1 cellular context compared by ENCODE assay signal in the genomic region with DNA sequence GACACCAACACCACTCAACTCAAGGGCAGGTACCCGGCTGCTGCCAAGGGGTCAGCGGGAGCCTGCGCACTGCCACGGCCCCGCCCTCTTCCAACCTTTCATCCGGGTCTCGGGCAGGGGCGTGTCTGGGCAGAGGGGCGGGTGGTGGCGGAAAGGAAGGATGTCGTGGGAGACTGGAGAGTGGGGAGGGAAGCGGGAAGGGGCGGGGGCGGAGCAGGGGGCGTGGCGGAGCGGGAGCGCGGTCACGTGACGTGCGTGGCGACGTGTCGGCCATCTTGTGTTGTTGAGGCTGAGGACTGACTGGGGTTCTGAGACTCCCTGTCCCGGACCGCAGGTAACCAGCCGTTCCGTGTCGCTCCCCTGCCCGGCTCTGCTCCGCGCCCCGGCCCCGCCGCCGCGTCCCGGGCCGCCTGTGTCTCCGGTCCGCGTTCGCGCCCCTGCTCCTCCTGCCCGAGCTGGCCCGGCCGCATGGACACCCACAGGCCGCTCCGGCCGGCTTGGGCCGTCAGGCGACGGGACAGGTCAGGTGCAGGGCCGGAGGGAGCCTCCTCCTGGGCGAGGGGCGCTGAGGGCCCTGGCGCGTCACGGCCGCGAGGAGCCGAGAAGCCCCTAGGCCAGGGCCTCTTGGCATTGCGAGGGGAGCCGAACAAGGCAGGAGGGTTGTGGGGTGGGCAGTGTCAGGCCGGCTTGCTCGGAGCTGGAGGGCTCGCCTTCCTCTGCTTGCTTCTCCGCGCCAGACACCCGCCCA.
TF ChIP-seq lines count a peak whose summit lies in the region.

A gene with protein sequence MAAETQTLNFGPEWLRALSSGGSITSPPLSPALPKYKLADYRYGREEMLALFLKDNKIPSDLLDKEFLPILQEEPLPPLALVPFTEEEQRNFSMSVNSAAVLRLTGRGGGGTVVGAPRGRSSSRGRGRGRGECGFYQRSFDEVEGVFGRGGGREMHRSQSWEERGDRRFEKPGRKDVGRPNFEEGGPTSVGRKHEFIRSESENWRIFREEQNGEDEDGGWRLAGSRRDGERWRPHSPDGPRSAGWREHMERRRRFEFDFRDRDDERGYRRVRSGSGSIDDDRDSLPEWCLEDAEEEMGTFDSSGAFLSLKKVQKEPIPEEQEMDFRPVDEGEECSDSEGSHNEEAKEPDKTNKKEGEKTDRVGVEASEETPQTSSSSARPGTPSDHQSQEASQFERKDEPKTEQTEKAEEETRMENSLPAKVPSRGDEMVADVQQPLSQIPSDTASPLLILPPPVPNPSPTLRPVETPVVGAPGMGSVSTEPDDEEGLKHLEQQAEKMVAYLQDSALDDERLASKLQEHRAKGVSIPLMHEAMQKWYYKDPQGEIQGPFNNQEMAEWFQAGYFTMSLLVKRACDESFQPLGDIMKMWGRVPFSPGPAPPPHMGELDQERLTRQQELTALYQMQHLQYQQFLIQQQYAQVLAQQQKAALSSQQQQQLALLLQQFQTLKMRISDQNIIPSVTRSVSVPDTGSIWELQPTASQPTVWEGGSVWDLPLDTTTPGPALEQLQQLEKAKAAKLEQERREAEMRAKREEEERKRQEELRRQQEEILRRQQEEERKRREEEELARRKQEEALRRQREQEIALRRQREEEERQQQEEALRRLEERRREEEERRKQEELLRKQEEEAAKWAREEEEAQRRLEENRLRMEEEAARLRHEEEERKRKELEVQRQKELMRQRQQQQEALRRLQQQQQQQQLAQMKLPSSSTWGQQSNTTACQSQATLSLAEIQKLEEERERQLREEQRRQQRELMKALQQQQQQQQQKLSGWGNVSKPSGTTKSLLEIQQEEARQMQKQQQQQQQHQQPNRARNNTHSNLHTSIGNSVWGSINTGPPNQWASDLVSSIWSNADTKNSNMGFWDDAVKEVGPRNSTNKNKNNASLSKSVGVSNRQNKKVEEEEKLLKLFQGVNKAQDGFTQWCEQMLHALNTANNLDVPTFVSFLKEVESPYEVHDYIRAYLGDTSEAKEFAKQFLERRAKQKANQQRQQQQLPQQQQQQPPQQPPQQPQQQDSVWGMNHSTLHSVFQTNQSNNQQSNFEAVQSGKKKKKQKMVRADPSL (N-terminal part only) (plus strand): TSS at position 273 of the 748 bp plus-strand sequence. CDS start 37,867 bp downstream, outside the sequence.

TF ChIP-seq in HepG2, 621 proteins besides CTCF, POLR2A, EP300 and RAD21 (continues in another document):
- no peak for TF ChIP-seq ZNF296 (CRISPR knock-in tag; conservative IDR thresholded peaks at IDR 0.05)
- peak; percentile 50; the same call in 1 of the 2 replicates for TF ChIP-seq ZNF790 (CRISPR knock-in tag; IDR thresholded peaks at IDR 0.05; ENCODE audit: borderline replicate concordance)
- peak; percentile 96 for TF ChIP-seq PHF8 (CRISPR knock-in tag; IDR thresholded peaks at IDR 0.05)
- peak; percentile 48; the same call in 1 of the 2 replicates for TF ChIP-seq SALL2 (CRISPR knock-in tag; IDR thresholded peaks at IDR 0.05)
- TF ChIP-seq, protein P1, sequence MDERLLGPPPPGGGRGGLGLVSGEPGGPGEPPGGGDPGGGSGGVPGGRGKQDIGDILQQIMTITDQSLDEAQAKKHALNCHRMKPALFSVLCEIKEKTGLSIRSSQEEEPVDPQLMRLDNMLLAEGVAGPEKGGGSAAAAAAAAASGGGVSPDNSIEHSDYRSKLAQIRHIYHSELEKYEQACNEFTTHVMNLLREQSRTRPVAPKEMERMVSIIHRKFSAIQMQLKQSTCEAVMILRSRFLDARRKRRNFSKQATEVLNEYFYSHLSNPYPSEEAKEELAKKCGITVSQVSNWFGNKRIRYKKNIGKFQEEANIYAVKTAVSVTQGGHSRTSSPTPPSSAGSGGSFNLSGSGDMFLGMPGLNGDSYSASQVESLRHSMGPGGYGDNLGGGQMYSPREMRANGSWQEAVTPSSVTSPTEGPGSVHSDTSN (CRISPR knock-in tag; IDR thresholded peaks at IDR 0.05) = no peak
- no peak for TF ChIP-seq ZNF720 (CRISPR knock-in tag; IDR thresholded peaks at IDR 0.05)
- TF ChIP-seq, protein P2, sequence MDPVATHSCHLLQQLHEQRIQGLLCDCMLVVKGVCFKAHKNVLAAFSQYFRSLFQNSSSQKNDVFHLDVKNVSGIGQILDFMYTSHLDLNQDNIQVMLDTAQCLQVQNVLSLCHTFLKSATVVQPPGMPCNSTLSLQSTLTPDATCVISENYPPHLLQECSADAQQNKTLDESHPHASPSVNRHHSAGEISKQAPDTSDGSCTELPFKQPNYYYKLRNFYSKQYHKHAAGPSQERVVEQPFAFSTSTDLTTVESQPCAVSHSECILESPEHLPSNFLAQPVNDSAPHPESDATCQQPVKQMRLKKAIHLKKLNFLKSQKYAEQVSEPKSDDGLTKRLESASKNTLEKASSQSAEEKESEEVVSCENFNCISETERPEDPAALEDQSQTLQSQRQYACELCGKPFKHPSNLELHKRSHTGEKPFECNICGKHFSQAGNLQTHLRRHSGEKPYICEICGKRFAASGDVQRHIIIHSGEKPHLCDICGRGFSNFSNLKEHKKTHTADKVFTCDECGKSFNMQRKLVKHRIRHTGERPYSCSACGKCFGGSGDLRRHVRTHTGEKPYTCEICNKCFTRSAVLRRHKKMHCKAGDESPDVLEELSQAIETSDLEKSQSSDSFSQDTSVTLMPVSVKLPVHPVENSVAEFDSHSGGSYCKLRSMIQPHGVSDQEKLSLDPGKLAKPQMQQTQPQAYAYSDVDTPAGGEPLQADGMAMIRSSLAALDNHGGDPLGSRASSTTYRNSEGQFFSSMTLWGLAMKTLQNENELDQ (CRISPR knock-in tag; IDR thresholded peaks at IDR 0.05; ENCODE audit: borderline replicate concordance) = 0 out of 2 replicates have a peak, but pooled peaks have one; percentile 33
- peak; percentile 88; the same call in 1 of the 2 replicates for TF ChIP-seq YEATS2 (CRISPR knock-in tag; IDR thresholded peaks at IDR 0.05; ENCODE audit: borderline replicate concordance)
- TF ChIP-seq PITX1 (CRISPR knock-in tag; IDR thresholded peaks at IDR 0.05) = no peak; the same call in 1 of the 2 replicates
- peak; percentile 74 for TF ChIP-seq POGZ (CRISPR knock-in tag; IDR thresholded peaks at IDR 0.05)
- peak; percentile 55; the same call in 1 of the 2 replicates for TF ChIP-seq ZSCAN22 (CRISPR knock-in tag; IDR thresholded peaks at IDR 0.05)
- TF ChIP-seq, protein P3, sequence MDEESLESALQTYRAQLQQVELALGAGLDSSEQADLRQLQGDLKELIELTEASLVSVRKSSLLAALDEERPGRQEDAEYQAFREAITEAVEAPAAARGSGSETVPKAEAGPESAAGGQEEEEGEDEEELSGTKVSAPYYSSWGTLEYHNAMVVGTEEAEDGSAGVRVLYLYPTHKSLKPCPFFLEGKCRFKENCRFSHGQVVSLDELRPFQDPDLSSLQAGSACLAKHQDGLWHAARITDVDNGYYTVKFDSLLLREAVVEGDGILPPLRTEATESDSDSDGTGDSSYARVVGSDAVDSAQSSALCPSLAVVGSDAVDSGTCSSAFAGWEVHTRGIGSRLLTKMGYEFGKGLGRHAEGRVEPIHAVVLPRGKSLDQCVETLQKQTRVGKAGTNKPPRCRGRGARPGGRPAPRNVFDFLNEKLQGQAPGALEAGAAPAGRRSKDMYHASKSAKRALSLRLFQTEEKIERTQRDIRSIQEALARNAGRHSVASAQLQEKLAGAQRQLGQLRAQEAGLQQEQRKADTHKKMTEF (CRISPR knock-in tag; IDR thresholded peaks at IDR 0.05) = peak; percentile 55
- TF ChIP-seq YY1 (IDR thresholded peaks at IDR 0.05; ENCODE audit: insufficient read depth, insufficient replicate concordance, low read depth, low read length) = peak; percentile 96
- TF ChIP-seq ZNF382 (CRISPR knock-in tag; IDR thresholded peaks at IDR 0.05; ENCODE audit: borderline replicate concordance) = no peak
- peak; percentile 23; the same call in 1 of the 2 replicates for TF ChIP-seq ZNF660 (CRISPR knock-in tag; IDR thresholded peaks at IDR 0.05; ENCODE audit: borderline replicate concordance, low read depth)
- TF ChIP-seq STAT5B (CRISPR knock-in tag; IDR thresholded peaks at IDR 0.05) = 0 out of 2 replicates have a peak, but pooled peaks have one; percentile 37
- TF ChIP-seq, protein P4, sequence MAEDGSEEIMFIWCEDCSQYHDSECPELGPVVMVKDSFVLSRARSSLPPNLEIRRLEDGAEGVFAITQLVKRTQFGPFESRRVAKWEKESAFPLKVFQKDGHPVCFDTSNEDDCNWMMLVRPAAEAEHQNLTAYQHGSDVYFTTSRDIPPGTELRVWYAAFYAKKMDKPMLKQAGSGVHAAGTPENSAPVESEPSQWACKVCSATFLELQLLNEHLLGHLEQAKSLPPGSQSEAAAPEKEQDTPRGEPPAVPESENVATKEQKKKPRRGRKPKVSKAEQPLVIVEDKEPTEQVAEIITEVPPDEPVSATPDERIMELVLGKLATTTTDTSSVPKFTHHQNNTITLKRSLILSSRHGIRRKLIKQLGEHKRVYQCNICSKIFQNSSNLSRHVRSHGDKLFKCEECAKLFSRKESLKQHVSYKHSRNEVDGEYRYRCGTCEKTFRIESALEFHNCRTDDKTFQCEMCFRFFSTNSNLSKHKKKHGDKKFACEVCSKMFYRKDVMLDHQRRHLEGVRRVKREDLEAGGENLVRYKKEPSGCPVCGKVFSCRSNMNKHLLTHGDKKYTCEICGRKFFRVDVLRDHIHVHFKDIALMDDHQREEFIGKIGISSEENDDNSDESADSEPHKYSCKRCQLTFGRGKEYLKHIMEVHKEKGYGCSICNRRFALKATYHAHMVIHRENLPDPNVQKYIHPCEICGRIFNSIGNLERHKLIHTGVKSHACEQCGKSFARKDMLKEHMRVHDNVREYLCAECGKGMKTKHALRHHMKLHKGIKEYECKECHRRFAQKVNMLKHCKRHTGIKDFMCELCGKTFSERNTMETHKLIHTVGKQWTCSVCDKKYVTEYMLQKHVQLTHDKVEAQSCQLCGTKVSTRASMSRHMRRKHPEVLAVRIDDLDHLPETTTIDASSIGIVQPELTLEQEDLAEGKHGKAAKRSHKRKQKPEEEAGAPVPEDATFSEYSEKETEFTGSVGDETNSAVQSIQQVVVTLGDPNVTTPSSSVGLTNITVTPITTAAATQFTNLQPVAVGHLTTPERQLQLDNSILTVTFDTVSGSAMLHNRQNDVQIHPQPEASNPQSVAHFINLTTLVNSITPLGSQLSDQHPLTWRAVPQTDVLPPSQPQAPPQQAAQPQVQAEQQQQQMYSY (CRISPR knock-in tag; IDR thresholded peaks at IDR 0.05) = peak; percentile 27; the same call in 1 of the 2 replicates
- TF ChIP-seq CHCHD3 (CRISPR knock-in tag; IDR thresholded peaks at IDR 0.05) = 0 out of 2 replicates have a peak, but pooled peaks have one; percentile 63
- TF ChIP-seq, protein P5, sequence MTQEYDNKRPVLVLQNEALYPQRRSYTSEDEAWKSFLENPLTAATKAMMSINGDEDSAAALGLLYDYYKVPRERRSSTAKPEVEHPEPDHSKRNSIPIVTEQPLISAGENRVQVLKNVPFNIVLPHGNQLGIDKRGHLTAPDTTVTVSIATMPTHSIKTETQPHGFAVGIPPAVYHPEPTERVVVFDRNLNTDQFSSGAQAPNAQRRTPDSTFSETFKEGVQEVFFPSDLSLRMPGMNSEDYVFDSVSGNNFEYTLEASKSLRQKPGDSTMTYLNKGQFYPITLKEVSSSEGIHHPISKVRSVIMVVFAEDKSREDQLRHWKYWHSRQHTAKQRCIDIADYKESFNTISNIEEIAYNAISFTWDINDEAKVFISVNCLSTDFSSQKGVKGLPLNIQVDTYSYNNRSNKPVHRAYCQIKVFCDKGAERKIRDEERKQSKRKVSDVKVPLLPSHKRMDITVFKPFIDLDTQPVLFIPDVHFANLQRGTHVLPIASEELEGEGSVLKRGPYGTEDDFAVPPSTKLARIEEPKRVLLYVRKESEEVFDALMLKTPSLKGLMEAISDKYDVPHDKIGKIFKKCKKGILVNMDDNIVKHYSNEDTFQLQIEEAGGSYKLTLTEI (CRISPR knock-in tag; conservative IDR thresholded peaks at IDR 0.05) = no peak
- TF ChIP-seq, protein P6, sequence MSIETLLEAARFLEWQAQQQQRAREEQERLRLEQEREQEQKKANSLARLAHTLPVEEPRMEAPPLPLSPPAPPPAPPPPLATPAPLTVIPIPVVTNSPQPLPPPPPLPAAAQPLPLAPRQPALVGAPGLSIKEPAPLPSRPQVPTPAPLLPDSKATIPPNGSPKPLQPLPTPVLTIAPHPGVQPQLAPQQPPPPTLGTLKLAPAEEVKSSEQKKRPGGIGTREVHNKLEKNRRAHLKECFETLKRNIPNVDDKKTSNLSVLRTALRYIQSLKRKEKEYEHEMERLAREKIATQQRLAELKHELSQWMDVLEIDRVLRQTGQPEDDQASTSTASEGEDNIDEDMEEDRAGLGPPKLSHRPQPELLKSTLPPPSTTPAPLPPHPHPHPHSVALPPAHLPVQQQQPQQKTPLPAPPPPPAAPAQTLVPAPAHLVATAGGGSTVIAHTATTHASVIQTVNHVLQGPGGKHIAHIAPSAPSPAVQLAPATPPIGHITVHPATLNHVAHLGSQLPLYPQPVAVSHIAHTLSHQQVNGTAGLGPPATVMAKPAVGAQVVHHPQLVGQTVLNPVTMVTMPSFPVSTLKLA (IDR thresholded peaks at IDR 0.05) = peak; percentile 69
- no peak for TF ChIP-seq MATR3 (CRISPR knock-in tag; IDR thresholded peaks at IDR 0.05)
- TF ChIP-seq ZNF350 (CRISPR knock-in tag; IDR thresholded peaks at IDR 0.05; ENCODE audit: borderline replicate concordance, low read depth) = no peak
- TF ChIP-seq ZNF644 (CRISPR knock-in tag; IDR thresholded peaks at IDR 0.05; ENCODE audit: low read depth) = peak; percentile 73
- TF ChIP-seq TCF12 (IDR thresholded peaks at IDR 0.05) = no peak
- peak; percentile 94 for TF ChIP-seq TCF12 (CRISPR knock-in tag; IDR thresholded peaks at IDR 0.05)
- no peak for TF ChIP-seq PCBP2 (optimal IDR thresholded peaks at IDR 0.05; ENCODE audit: low read depth, low read length, poor library complexity, severe bottlenecking)
- no peak for TF ChIP-seq PRMT3 (CRISPR knock-in tag; IDR thresholded peaks at IDR 0.05; ENCODE audit: borderline replicate concordance, low read depth)
- no peak; the same call in 1 of the 2 replicates for TF ChIP-seq ZNF746 (CRISPR knock-in tag; IDR thresholded peaks at IDR 0.05)
- no peak for TF ChIP-seq ZNF264 (CRISPR knock-in tag; IDR thresholded peaks at IDR 0.05)
- peak; percentile 56 for TF ChIP-seq ZMAT3 (CRISPR knock-in tag; conservative IDR thresholded peaks at IDR 0.05)
- no peak for TF ChIP-seq RBM22 (optimal IDR thresholded peaks at IDR 0.05; ENCODE audit: low read length)
- peak; percentile 72; the same call in 1 of the 2 replicates for TF ChIP-seq HNRNPL (IDR thresholded peaks at IDR 0.05; ENCODE audit: low read depth, low read length)
- TF ChIP-seq, protein P7, sequence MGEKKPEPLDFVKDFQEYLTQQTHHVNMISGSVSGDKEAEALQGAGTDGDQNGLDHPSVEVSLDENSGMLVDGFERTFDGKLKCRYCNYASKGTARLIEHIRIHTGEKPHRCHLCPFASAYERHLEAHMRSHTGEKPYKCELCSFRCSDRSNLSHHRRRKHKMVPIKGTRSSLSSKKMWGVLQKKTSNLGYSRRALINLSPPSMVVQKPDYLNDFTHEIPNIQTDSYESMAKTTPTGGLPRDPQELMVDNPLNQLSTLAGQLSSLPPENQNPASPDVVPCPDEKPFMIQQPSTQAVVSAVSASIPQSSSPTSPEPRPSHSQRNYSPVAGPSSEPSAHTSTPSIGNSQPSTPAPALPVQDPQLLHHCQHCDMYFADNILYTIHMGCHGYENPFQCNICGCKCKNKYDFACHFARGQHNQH (CRISPR knock-in tag; IDR thresholded peaks at IDR 0.05) = peak; percentile 26
- TF ChIP-seq NFKB2 (CRISPR knock-in tag; IDR thresholded peaks at IDR 0.05; ENCODE audit: borderline replicate concordance) = peak; percentile 51; the same call in 1 of the 2 replicates
